8 cellular contexts compared by ENCODE assay signal in genomic region chr5:177309351-177310191, GRCh38. TPM values are rescaled to one million over a fixed set of nuclear protein-coding genes. Genes with fewer than 3 reads are reported as not detected.
DNase-seq lines count a peak whose midpoint lies in the region; ATAC-seq, FAIRE-seq and TF ChIP-seq lines count a peak whose summit lies in the region.

No MANE protein-coding gene starts in this region.

- TF ChIP-seq EP300 in GM12878 (IDR thresholded peaks at IDR 0.05; ENCODE audit: borderline replicate concordance in 1 of 2, control insufficient read depth in 1 of 2, low read depth in 2 of 2, low read length in 2 of 2), result no peak

- H3K9me3 ChIP-seq in GM12878 (replicated peaks; ENCODE audit: control insufficient read depth, insufficient read depth, low read length), result no peaks in the 10 kb centered on the region

- no peak overlapping the region for H2AFZ ChIP-seq in GM12878 (ENCODE audit: control insufficient read depth, low read depth, low read length)

- 52% methylated on average over 10 of the region's 10 CpGs for WGBS in GM12878 (ENCODE audit: insufficient coverage, insufficient replicate concordance, low lambda C conversion rate, missing lambda C conversion rate)

- no peak for TF ChIP-seq POLR2A in GM12878 (IDR thresholded peaks at IDR 0.05; ENCODE audit: low read depth, low read length)

- H3K4me2 ChIP-seq in GM12878 (ENCODE audit: control insufficient read depth, insufficient read depth), result no peak overlapping the region

- SMC1A ChIA-PET in GM12878 (lab: Charles Lee; ENCODE audit: uncharacterized antibody, unreplicated experiment), result interaction anchor here (0.6 to 4.9 kb wide), 16 partner anchors 9 to 199 kb away, joined by 3 to 26 read pairs (median 4); partner anchors contain the start of genes DOK3 and LMAN2

- no peaks in the 10 kb centered on the region for H3K27me3 ChIP-seq in GM12878 (replicated peaks in 1 of 2; ENCODE audit: control insufficient read depth in 2 of 2, insufficient read depth in 2 of 2, low read length in 1 of 2)

- POLR2A ChIA-PET in GM12878 (lab: Charles Lee), result interaction anchor here (0.5 to 1.3 kb wide), 5 partner anchors 42 to 758 kb away, joined by 3 to 6 read pairs (median 4); partner anchors contain the start of gene LMAN2

- H3K36me3 ChIP-seq in GM12878 (ENCODE audit: control insufficient read depth in 2 of 2, insufficient read depth in 2 of 2, low read length in 1 of 2), result peaks cover 7 to 16% of the 10 kb centered on the region in 2 experiments

- ATAC-seq in GM12878 (peak; percentile 45), omental fat pad (ENCODE audit: low FRiP score) (no peak)

- H3K9ac ChIP-seq in GM12878 (ENCODE audit: control insufficient read depth, insufficient read depth, low read length), result no peak overlapping the region

- TF ChIP-seq CTCF in GM10266 (IDR thresholded peaks at IDR 0.05; ENCODE audit: control insufficient read depth, insufficient read depth, low read depth, missing control alignments) (peak; percentile 93), GM12878 (IDR thresholded peaks at IDR 0.05 in 2 of 3, conservative IDR thresholded peaks at IDR 0.05 in 1 of 3; ENCODE audit: control insufficient read depth in 2 of 3, extremely low read depth in 1 of 3, insufficient read depth in 1 of 3, low read depth in 3 of 3, low read length in 3 of 3) (peak; percentile 84 to 97 (median 91)), omental fat pad (IDR thresholded peaks at IDR 0.05) (peak in 1 of 3 donors; percentile 15)

- TF ChIP-seq RAD21 in GM12878 (IDR thresholded peaks at IDR 0.05; ENCODE audit: insufficient read depth, low read depth, low read length), result peak; percentile 55; the same call in 1 of the 2 replicates

- FAIRE-seq in GM12878 (lab: Jason Lieb, UNC), result peak; percentile 84

- DNase-seq in GM10266 (ENCODE audit: extremely low spot score) (peak; percentile 77), NCI-H146 treated with DMSO at 0.1 percent for 48 hours (lab: John Stamatoyannopoulos, UW; ENCODE audit: unreplicated experiment) (peak; percentile 21), T1000 (lab: John Stamatoyannopoulos, UW) (peak; percentile 49), GM12878 (ENCODE audit: low read depth, low spot score) (no peak), iris pigment epithelial cell (ENCODE audit: low read depth) (peak; percentile 70), DMS153 (lab: John Stamatoyannopoulos, UW) (no peak), omental fat pad (ENCODE audit: low spot score) (no peak)
- peak; percentile 55 for DNase-seq in stimulated activated CD4-positive, alpha-beta T cell treated with anti-CD3 and anti-CD28 coated beads, Interleukin-2, amount 100 ng/mL, for 4 hours (ENCODE audit: low read depth)

- no peaks in the 10 kb centered on the region for H4K20me1 ChIP-seq in GM12878 (ENCODE audit: control insufficient read depth, insufficient read depth)

- H3K79me2 ChIP-seq in GM12878 (ENCODE audit: control insufficient read depth, insufficient read depth, low read length), result peaks cover 22% of the 10 kb centered on the region

- BruUV-seq in GM12878 (replicated peaks; lab: Mats Ljungman, UMichigan), result no TSS peak

- no peak overlapping the region for H3K4me3 ChIP-seq in GM12878

- CTCF ChIA-PET in GM12878 (lab: Yijun Ruan, JAX), result interaction anchor here (0.6 to 3.6 kb wide), 46 partner anchors 8 to 313 kb away, joined by 3 to 56 read pairs (median 5); partner anchors contain the start of genes LMAN2, NSD1, PDLIM7 and SLC34A1

- peaks cover 29% of the 10 kb centered on the region for H3K4me1 ChIP-seq in GM12878 (ENCODE audit: control insufficient read depth, insufficient read depth, low read length)

- intact Hi-C loops in GM12878 (cut with micrococcal nuclease; ENCODE audit: unreplicated experiment), result loop anchor here (2.0 to 10.0 kb wide), 4 partner anchors 53 to 285 kb away; partner anchors contain the start of gene TMED9

- in situ Hi-C loops in GM12878 (cut with MboI), result no loop called here

- RAD21 ChIA-PET in GM12878 (lab: Charles Lee; ENCODE audit: unreplicated experiment), result interaction anchor here (0.6 to 1.9 kb wide), 10 partner anchors 42 to 198 kb away, joined by 3 to 9 read pairs (median 6); partner anchors contain the start of gene LMAN2

- no peak overlapping the region for H3K27ac ChIP-seq in GM12878 (ENCODE audit: control insufficient read depth, insufficient read depth)

RNA-seq across cellular contexts. Expression of gene MXD3, which starts 2.1 kb away (rescaled TPM):
- total RNA-seq in GM12878 (2013; cell fraction: nucleolus; rRNA removed), result 14.3 and 15.7 TPM in 2 replicates
- total RNA-seq in GM12878 (2014; rRNA removed) (26.9 and 27.4 TPM in 2 replicates), GM12878 (2014; rRNA removed; fragmentation: Illumina TruSeq; extraction: Trizol) (3.5 and 3.8 TPM in 2 replicates), GM12878 (2021) (20.5 and 26.7 TPM in 2 replicates), omental fat pad (10 to 100 TPM in 1 of 4 donors, 1 to 10 TPM in 3; 3.5 to 26.8 (median 4.8) TPM)
- 2.8 TPM for polyA plus RNA-seq in GM12878 (2011; ENCODE audit: low read depth)
- polyA plus RNA-seq in GM12878 (2011; rRNA removed) (4.1 and 13.3 TPM in 2 replicates), GM12878 (2014; fragmentation: Illumina TruSeq; extraction: Trizol) (0.79 and 1.7 TPM in 2 replicates), GM12878 (2014; fragmentation: Nextera tagmentation; extraction: Ambion mirVana) (under 1 TPM; 0.24 to 0.93 TPM), GM12878 (2014; rRNA removed) (29.8 and 36.2 TPM in 2 replicates), GM12878 (2016; fragmentation: Nextera tagmentation; extraction: Ambion mirVana) (10 to 100 TPM; 13.7 to 15.5 TPM)
- 13.5 and 26.2 TPM in 2 replicates for polyA plus RNA-seq in GM12878 (2011; cell fraction: cytosol; rRNA removed)
- 63.9 and 69.4 TPM in 2 replicates for polyA plus RNA-seq in GM12878 (2011; cell fraction: nucleus; rRNA removed)
- polyA plus RNA-seq in GM12878 (2012), result 14.0 and 14.1 TPM in 2 replicates
- 3.0 and 7.4 TPM in 2 replicates for polyA minus RNA-seq in GM12878 (2011; rRNA and poly(A)+ RNA removed)
- 3.8 and 6.5 TPM in 2 replicates for polyA minus RNA-seq in GM12878 (2011; cell fraction: cytosol; rRNA and poly(A)+ RNA removed)
- 9.9 and 20.9 TPM in 2 replicates for polyA minus RNA-seq in GM12878 (2011; cell fraction: nucleus; rRNA and poly(A)+ RNA removed)

RNA-seq across cellular contexts. Expression of gene PRELID1, which starts 6.0 kb away (rescaled TPM):
- 23.2 and 24.5 TPM in 2 replicates for total RNA-seq in GM12878 (2013; cell fraction: nucleolus; rRNA removed)
- total RNA-seq in GM12878 (2014; rRNA removed), result 190 and 251 TPM in 2 replicates
- total RNA-seq in GM12878 (2014; rRNA removed; fragmentation: Illumina TruSeq; extraction: Trizol), result 221 and 242 TPM in 2 replicates
- 259 and 261 TPM in 2 replicates for total RNA-seq in GM12878 (2021)
- polyA plus RNA-seq in GM12878 (2011; ENCODE audit: low read depth), result 42.5 TPM
- 171 and 256 TPM in 2 replicates for polyA plus RNA-seq in GM12878 (2011; rRNA removed)
- 352 and 401 TPM in 2 replicates for polyA plus RNA-seq in GM12878 (2011; cell fraction: cytosol; rRNA removed)
- 123 and 139 TPM in 2 replicates for polyA plus RNA-seq in GM12878 (2011; cell fraction: nucleus; rRNA removed)
- polyA plus RNA-seq in GM12878 (2012), result 120 and 141 TPM in 2 replicates
- 157 and 248 TPM in 2 replicates for polyA plus RNA-seq in GM12878 (2014; fragmentation: Illumina TruSeq; extraction: Trizol)
- polyA plus RNA-seq in GM12878 (2014; fragmentation: Nextera tagmentation; extraction: Ambion mirVana), result 100 to 1,000 TPM in 1 of 2 experiments, 10 to 100 TPM in 1; 30.9 to 106 TPM
- polyA plus RNA-seq in GM12878 (2014; rRNA removed), result 414 and 449 TPM in 2 replicates
- polyA plus RNA-seq in GM12878 (2016; fragmentation: Nextera tagmentation; extraction: Ambion mirVana), result 100 to 1,000 TPM; 529 to 584 TPM
- polyA minus RNA-seq in GM12878 (2011; rRNA and poly(A)+ RNA removed), result 114 and 144 TPM in 2 replicates
- 60.1 and 62.4 TPM in 2 replicates for polyA minus RNA-seq in GM12878 (2011; cell fraction: cytosol; rRNA and poly(A)+ RNA removed)
- 28.7 and 43.0 TPM in 2 replicates for polyA minus RNA-seq in GM12878 (2011; cell fraction: nucleus; rRNA and poly(A)+ RNA removed)
- total RNA-seq in omental fat pad, result 100 to 1,000 TPM in 1 of 4 donors, 10 to 100 TPM in 3; 51.9 to 102 (median 67.5) TPM

RNA-seq across cellular contexts. Expression of gene RAB24, which starts 6.1 kb away (rescaled TPM):
- total RNA-seq in GM12878 (2013; cell fraction: nucleolus; rRNA removed), result 10.2 and 10.5 TPM in 2 replicates
- total RNA-seq in GM12878 (2014; rRNA removed) (25.7 and 31.0 TPM in 2 replicates), GM12878 (2014; rRNA removed; fragmentation: Illumina TruSeq; extraction: Trizol) (11.9 and 12.1 TPM in 2 replicates), GM12878 (2021) (27.6 and 30.3 TPM in 2 replicates), omental fat pad (10 to 100 TPM; 18.9 to 38.9 (median 23.8) TPM)
- 18.3 TPM for polyA plus RNA-seq in GM12878 (2011; ENCODE audit: low read depth)
- polyA plus RNA-seq in GM12878 (2011; rRNA removed) (15.0 and 22.3 TPM in 2 replicates), GM12878 (2014; fragmentation: Illumina TruSeq; extraction: Trizol) (14.1 and 15.1 TPM in 2 replicates), GM12878 (2014; fragmentation: Nextera tagmentation; extraction: Ambion mirVana) (10 to 100 TPM in 1 of 2 experiments, 1 to 10 TPM in 1; 8.0 to 12.8 TPM), GM12878 (2014; rRNA removed) (44.4 and 50.8 TPM in 2 replicates), GM12878 (2016; fragmentation: Nextera tagmentation; extraction: Ambion mirVana) (10 to 100 TPM; 26.4 to 28.4 TPM)
- 29.7 and 37.0 TPM in 2 replicates for polyA plus RNA-seq in GM12878 (2011; cell fraction: cytosol; rRNA removed)
- polyA plus RNA-seq in GM12878 (2011; cell fraction: nucleus; rRNA removed), result 63.9 and 79.7 TPM in 2 replicates
- polyA plus RNA-seq in GM12878 (2012), result 29.2 and 29.8 TPM in 2 replicates
- 6.9 and 10.0 TPM in 2 replicates for polyA minus RNA-seq in GM12878 (2011; rRNA and poly(A)+ RNA removed)
- 3.6 and 5.7 TPM in 2 replicates for polyA minus RNA-seq in GM12878 (2011; cell fraction: cytosol; rRNA and poly(A)+ RNA removed)
- polyA minus RNA-seq in GM12878 (2011; cell fraction: nucleus; rRNA and poly(A)+ RNA removed), result 9.4 and 16.1 TPM in 2 replicates

RNA-seq across cellular contexts. Expression of gene LMAN2, which starts 41.9 kb away (rescaled TPM):
- 195 and 213 TPM in 2 replicates for total RNA-seq in GM12878 (2013; cell fraction: nucleolus; rRNA removed)
- total RNA-seq in GM12878 (2014; rRNA removed) (184 and 207 TPM in 2 replicates), GM12878 (2014; rRNA removed; fragmentation: Illumina TruSeq; extraction: Trizol) (98.9 and 112 TPM in 2 replicates), GM12878 (2021) (117 and 121 TPM in 2 replicates), omental fat pad (100 to 1,000 TPM; 129 to 164 (median 144) TPM)
- 35.5 TPM for polyA plus RNA-seq in GM12878 (2011; ENCODE audit: low read depth)
- polyA plus RNA-seq in GM12878 (2011; rRNA removed) (55.9 and 104 TPM in 2 replicates), GM12878 (2014; fragmentation: Illumina TruSeq; extraction: Trizol) (84.1 and 178 TPM in 2 replicates), GM12878 (2014; fragmentation: Nextera tagmentation; extraction: Ambion mirVana) (10 to 100 TPM in 1 of 2 experiments, 1 to 10 TPM in 1; 2.4 to 11.4 TPM), GM12878 (2014; rRNA removed) (179 and 230 TPM in 2 replicates), GM12878 (2016; fragmentation: Nextera tagmentation; extraction: Ambion mirVana) (100 to 1,000 TPM; 252 to 264 TPM)
- 273 and 308 TPM in 2 replicates for polyA plus RNA-seq in GM12878 (2011; cell fraction: cytosol; rRNA removed)
- polyA plus RNA-seq in GM12878 (2011; cell fraction: nucleus; rRNA removed), result 210 and 234 TPM in 2 replicates
- 139 and 151 TPM in 2 replicates for polyA plus RNA-seq in GM12878 (2012)
- 197 and 327 TPM in 2 replicates for polyA minus RNA-seq in GM12878 (2011; rRNA and poly(A)+ RNA removed)
- polyA minus RNA-seq in GM12878 (2011; cell fraction: cytosol; rRNA and poly(A)+ RNA removed), result 100 and 110 TPM in 2 replicates
- polyA minus RNA-seq in GM12878 (2011; cell fraction: nucleus; rRNA and poly(A)+ RNA removed), result 69.0 and 97.6 TPM in 2 replicates

RNA-seq across cellular contexts. Expression of gene RGS14, which starts 48.2 kb away (rescaled TPM):
- 111 and 131 TPM in 2 replicates for total RNA-seq in GM12878 (2013; cell fraction: nucleolus; rRNA removed)
- 56.5 and 68.1 TPM in 2 replicates for total RNA-seq in GM12878 (2014; rRNA removed)
- 25.1 and 30.4 TPM in 2 replicates for total RNA-seq in GM12878 (2014; rRNA removed; fragmentation: Illumina TruSeq; extraction: Trizol)
- total RNA-seq in GM12878 (2021), result 65.6 and 72.9 TPM in 2 replicates
- 6.4 TPM for polyA plus RNA-seq in GM12878 (2011; ENCODE audit: low read depth)
- polyA plus RNA-seq in GM12878 (2011; rRNA removed), result 28.8 and 57.1 TPM in 2 replicates
- 90.6 and 104 TPM in 2 replicates for polyA plus RNA-seq in GM12878 (2011; cell fraction: cytosol; rRNA removed)
- 281 and 299 TPM in 2 replicates for polyA plus RNA-seq in GM12878 (2011; cell fraction: nucleus; rRNA removed)
- polyA plus RNA-seq in GM12878 (2012), result 30.7 and 40.7 TPM in 2 replicates
- 4.4 and 35.8 TPM in 2 replicates for polyA plus RNA-seq in GM12878 (2014; fragmentation: Illumina TruSeq; extraction: Trizol)
- polyA plus RNA-seq in GM12878 (2014; fragmentation: Nextera tagmentation; extraction: Ambion mirVana), result 1 to 10 TPM in 1 of 2 experiments, under 1 TPM in 1; 0.19 to 1.3 TPM
- polyA plus RNA-seq in GM12878 (2014; rRNA removed), result 88.7 and 91.9 TPM in 2 replicates
- polyA plus RNA-seq in GM12878 (2016; fragmentation: Nextera tagmentation; extraction: Ambion mirVana), result 10 to 100 TPM; 53.6 to 56.0 TPM
- 40.5 and 82.2 TPM in 2 replicates for polyA minus RNA-seq in GM12878 (2011; rRNA and poly(A)+ RNA removed)
- polyA minus RNA-seq in GM12878 (2011; cell fraction: cytosol; rRNA and poly(A)+ RNA removed), result 26.2 and 29.3 TPM in 2 replicates
- 52.3 and 74.0 TPM in 2 replicates for polyA minus RNA-seq in GM12878 (2011; cell fraction: nucleus; rRNA and poly(A)+ RNA removed)
- total RNA-seq in omental fat pad, result 10 to 100 TPM in 1 of 4 donors, 1 to 10 TPM in 3; 7.1 to 25.1 (median 8.2) TPM

Comparison
In these comparisons a context has a peak if more than half of its experiments do, and no peak if none do; other contexts are left out.
1. DNase-seq: peak in GM10266 (single experiment), NCI-H146 treated with DMSO at 0.1 percent for 48 hours (single experiment), T1000 (single experiment), iris pigment epithelial cell (single experiment) and stimulated activated CD4-positive, alpha-beta T cell treated with anti-CD3 and anti-CD28 coated beads, Interleukin-2, amount 100 ng/mL, for 4 hours (single experiment); none in GM12878 (single experiment), DMS153 (single experiment) and omental fat pad (single experiment).